8 cellular contexts compared by ENCODE assay signal in the genomic region with DNA sequence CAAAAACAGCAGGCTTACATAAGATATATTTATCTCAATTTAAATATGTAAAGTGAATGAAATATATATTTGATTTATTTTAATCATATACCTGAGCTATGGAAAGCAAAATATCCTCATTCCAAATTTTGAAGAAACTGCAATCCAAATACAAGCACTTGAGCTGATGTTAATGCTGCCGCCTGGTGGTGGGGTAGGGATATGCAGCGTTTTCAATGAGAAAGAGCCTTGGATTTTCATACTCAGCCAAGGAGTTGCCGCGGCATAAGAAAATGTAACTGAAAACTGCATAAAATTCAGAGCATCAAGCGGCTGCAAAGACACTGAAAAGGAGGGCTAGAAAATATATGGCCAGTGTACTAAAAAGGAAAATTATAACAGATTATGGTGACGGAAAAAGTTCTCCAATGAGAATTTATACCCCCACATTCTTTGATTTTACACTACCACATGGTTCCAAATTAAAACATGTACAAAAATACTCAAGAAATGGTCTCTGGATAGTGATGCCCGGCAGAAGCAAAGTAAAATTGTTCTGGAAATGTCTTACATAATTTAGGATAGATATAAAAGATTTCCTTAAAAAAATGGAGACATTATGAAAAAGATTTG.
A peak's percentile ranks its signal among the peaks of the same experiment; 100 is the strongest.
DNase-seq lines count a peak whose midpoint lies in the region; ATAC-seq and TF ChIP-seq lines count a peak whose summit lies in the region.

No MANE protein-coding gene starts in this region.

- TF ChIP-seq POLR2A in upper lobe of left lung (IDR thresholded peaks at IDR 0.05), result no peak

- H3K27me3 Mint-ChIP-seq in CD8-positive, alpha-beta T cell (ENCODE audit: low read depth), result no peaks in the 10 kb centered on the region
- H3K27me3 Mint-ChIP-seq in mesothelial cell of epicardium (ENCODE audit: low read depth), result no peaks in the 10 kb centered on the region

- no peaks in the 10 kb centered on the region for H3K9me3 ChIP-seq in CD8-positive, alpha-beta T cell (ENCODE audit: low read length)
- H3K9me3 ChIP-seq in upper lobe of left lung, result no peaks in the 10 kb centered on the region

- no peak for TF ChIP-seq EP300 in upper lobe of left lung (IDR thresholded peaks at IDR 0.05)

- no peak for ATAC-seq in CD8-positive, alpha-beta T cell
- ATAC-seq in GM19035 (IDR thresholded peaks at IDR 0.05; ENCODE audit: unreplicated experiment) (peak; percentile 76), upper lobe of left lung (ENCODE audit: low FRiP score in 2 of 2) (no peak)

- 20 to 24% methylated on average over 7 of the region's 7 CpGs for WGBS in upper lobe of left lung, 2 donors

- CTCF ChIA-PET in CD8-positive, alpha-beta T cell (lab: Charles Lee), result no interaction called here

- no peaks in the 10 kb centered on the region for H3K9me3 Mint-ChIP-seq in CD8-positive, alpha-beta T cell
- H3K9me3 Mint-ChIP-seq in mesothelial cell of epicardium, result peaks cover 8% of the 10 kb centered on the region

- H3K4me1 ChIP-seq in CD8-positive, alpha-beta T cell (ENCODE audit: insufficient read depth, low read length), result no peaks in the 10 kb centered on the region
- H3K4me1 ChIP-seq in upper lobe of left lung, result no peaks in the 10 kb centered on the region

- intact Hi-C loops in CD8-positive, alpha-beta T cell (cut with DNase I, micrococcal nuclease), result no loop called here
- intact Hi-C loops in dorsolateral prefrontal cortex (cut with DNase I), result loop anchor here in 1 of 2 donors (5.0 kb wide), 1 partner anchor 646 kb away; no protein-coding TSS in a partner anchor

- DNase-seq in CD8-positive, alpha-beta T cell, result peak in 3 of 7 experiments; percentile 0 to 21 (median 3)
- peak; percentile 12 for DNase-seq in HuH-7.5 (ENCODE audit: low spot score)
- DNase-seq in T-helper 9 cell, result peak; percentile 7
- peak in 5 of 10 donors; percentile 8 to 50 (median 36) for DNase-seq in dorsolateral prefrontal cortex
- peak; percentile 42 to 71 for DNase-seq in mesothelial cell of epicardium (ENCODE audit: low spot score in 2 of 2, unreplicated experiment in 2 of 2)
- peak in 1 of 2 donors; percentile 43 for DNase-seq in upper lobe of left lung
- DNase-seq in NCI-H774 (lab: John Stamatoyannopoulos, UW), result no peak

- peak; percentile 53 for TF ChIP-seq CTCF in CD8-positive, alpha-beta T cell (IDR thresholded peaks at IDR 0.05)
- TF ChIP-seq CTCF in dorsolateral prefrontal cortex (IDR thresholded peaks at IDR 0.05 in 54 of 56, conservative IDR thresholded peaks at IDR 0.05 in 2 of 56; ENCODE audit: low read depth in 1 of 56, partially characterized antibody in 56 of 56) (peak; percentile 44 to 81 (median 65)), mesothelial cell of epicardium (IDR thresholded peaks at IDR 0.05; ENCODE audit: unreplicated experiment) (peak; percentile 93), upper lobe of left lung (IDR thresholded peaks at IDR 0.05) (peak; percentile 18 to 64 (median 48))

- H3K4me3 Mint-ChIP-seq in CD8-positive, alpha-beta T cell, result no peak overlapping the region
- no peak overlapping the region for H3K4me3 Mint-ChIP-seq in mesothelial cell of epicardium

- H3K27ac ChIP-seq in CD8-positive, alpha-beta T cell (ENCODE audit: low read depth, low read length), result no peak overlapping the region
- H3K27ac ChIP-seq in dorsolateral prefrontal cortex (no peak overlapping the region), upper lobe of left lung (no peak overlapping the region)

- no peaks in the 10 kb centered on the region for H3K4me1 Mint-ChIP-seq in CD8-positive, alpha-beta T cell (ENCODE audit: low read depth)
- H3K4me1 Mint-ChIP-seq in mesothelial cell of epicardium, result peaks cover 6% of the 10 kb centered on the region

- H3K27ac Mint-ChIP-seq in CD8-positive, alpha-beta T cell, result no peak overlapping the region
- no peak overlapping the region for H3K27ac Mint-ChIP-seq in mesothelial cell of epicardium

- no peaks in the 10 kb centered on the region for H3K36me3 Mint-ChIP-seq in CD8-positive, alpha-beta T cell
- H3K36me3 Mint-ChIP-seq in mesothelial cell of epicardium, result no peaks in the 10 kb centered on the region

- no peaks in the 10 kb centered on the region for H3K36me3 ChIP-seq in CD8-positive, alpha-beta T cell (ENCODE audit: insufficient read depth, low read length)
- no peaks in the 10 kb centered on the region for H3K36me3 ChIP-seq in upper lobe of left lung

- no peak overlapping the region for H3K4me3 ChIP-seq in CD8-positive, alpha-beta T cell (ENCODE audit: low read depth, low read length)
- H3K4me3 ChIP-seq in dorsolateral prefrontal cortex (no peak overlapping the region), upper lobe of left lung (no peak overlapping the region)

- POLR2A ChIA-PET in CD8-positive, alpha-beta T cell (lab: Charles Lee), result no interaction called here

- no peaks in the 10 kb centered on the region for H3K27me3 ChIP-seq in CD8-positive, alpha-beta T cell (ENCODE audit: insufficient read depth, low read length)
- H3K27me3 ChIP-seq in dorsolateral prefrontal cortex (peaks cover 0 to 17% (median 0%) of the 10 kb centered on the region in 45 donors), upper lobe of left lung (no peaks in the 10 kb centered on the region)
